In the genomic region with DNA sequence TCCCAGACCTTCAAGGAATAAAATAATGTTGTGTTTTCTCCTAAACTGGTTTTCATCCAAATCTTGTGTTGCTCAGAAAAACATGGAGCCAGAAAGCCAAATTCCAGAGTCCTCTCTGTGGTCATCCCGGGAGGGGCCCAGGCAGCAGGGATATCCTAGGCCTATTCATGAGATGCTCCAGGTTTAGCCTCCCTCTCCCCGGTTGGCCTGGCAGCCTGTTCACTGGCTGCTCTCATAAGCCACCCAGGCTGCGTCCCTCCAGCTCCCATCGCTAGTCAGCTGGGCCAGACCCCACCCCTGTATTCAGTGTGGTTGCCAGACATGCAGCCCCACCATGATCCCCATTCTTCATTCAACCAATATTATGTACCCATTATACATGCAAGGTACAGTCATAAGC, we compare ENCODE assay signal across 19 cellular contexts.
DNase-seq lines count a peak whose midpoint lies in the region; ATAC-seq and TF ChIP-seq lines count a peak whose summit lies in the region.
"Had no signal": no experiment of that assay in that cellular context is flagged by ENCODE, and none has a peak within 500 bp of the region (broad histone marks: within the 10 kb centered on the region; RNA-seq: fewer than 3 reads in every experiment).

No MANE protein-coding gene starts in this region.

- H3K27ac ChIP-seq in HUES6 (ENCODE audit: low read depth, low read length) (peak overlapping the region; percentile 63; the same call in 1 of the 2 replicates), VCaP (peak overlapping the region; percentile 57), lung (ENCODE audit: low read depth in 1 of 2, low read length in 1 of 2) (no peak overlapping the region), upper lobe of left lung (no peak overlapping the region)
- H3K27ac ChIP-seq: SK-N-MC had no signal

- no peak for TF ChIP-seq POLR2A in upper lobe of left lung (IDR thresholded peaks at IDR 0.05)

- no peak for TF ChIP-seq EP300 in upper lobe of left lung (IDR thresholded peaks at IDR 0.05)

- ATAC-seq in lung (ENCODE audit: insufficient read depth, low FRiP score) (no peak), sciatic nerve (peak; percentile 29), upper lobe of left lung (ENCODE audit: low FRiP score in 2 of 2) (no peak)
- ATAC-seq: A549 had no signal

- H3K4me3 ChIP-seq in HUES6 (ENCODE audit: low read depth, low read length) (no peak overlapping the region), lung (no peak overlapping the region), upper lobe of left lung (no peak overlapping the region)
- H3K4me3 ChIP-seq: A549, MG63, SK-N-MC had no signal

- no peak overlapping the region for H3K9ac ChIP-seq in HUES6 (ENCODE audit: low read length)

- TF ChIP-seq CTCF in VCaP (conservative IDR thresholded peaks at IDR 0.05) = no peak
- TF ChIP-seq CTCF in lung (IDR thresholded peaks at IDR 0.05; ENCODE audit: control extremely low read depth, extremely low read depth) = no peak
- no peak for TF ChIP-seq CTCF in upper lobe of left lung (IDR thresholded peaks at IDR 0.05)

- intact Hi-C loops in sciatic nerve (cut with DNase I) = no loop called here

- H3K36me3 ChIP-seq in HUES6 (ENCODE audit: control insufficient read depth, insufficient read depth, low read length) = no peaks in the 10 kb centered on the region
- H3K36me3 ChIP-seq in lung (ENCODE audit: control insufficient read depth in 2 of 2, insufficient read depth in 2 of 2, low read length in 2 of 2) = no peaks in the 10 kb centered on the region
- H3K36me3 ChIP-seq in upper lobe of left lung = no peaks in the 10 kb centered on the region
- H3K36me3 ChIP-seq: MG63 had no signal

- H3K9me3 ChIP-seq in HUES6 (ENCODE audit: control insufficient read depth, insufficient read depth, low read depth, low read length) (no peaks in the 10 kb centered on the region), lung (ENCODE audit: control insufficient read depth in 2 of 2, insufficient read depth in 1 of 2, low read length in 1 of 2) (no peaks in the 10 kb centered on the region), upper lobe of left lung (no peaks in the 10 kb centered on the region)
- H3K9me3 ChIP-seq: A549, MG63 had no signal

- H3K4me1 ChIP-seq in HUES6 (ENCODE audit: control insufficient read depth, insufficient read depth, low read length) (peaks cover 45% of the 10 kb centered on the region), lung (ENCODE audit: control insufficient read depth in 2 of 2, insufficient read depth in 2 of 2, low read length in 2 of 2) (peaks cover 3 to 6% of the 10 kb centered on the region in 2 donors), upper lobe of left lung (peaks cover 0 to 7% (median 3%) of the 10 kb centered on the region in 4 donors)

- DNase-seq in lung (ENCODE audit: low spot score) (peak; percentile 21), sciatic nerve (ENCODE audit: low spot score) (no peak), activated T-cell treated with anti-CD3 and anti-CD28 coated beads for 4 hours (no peak), SIG-M5 (lab: John Stamatoyannopoulos, UW) (no peak), upper lobe of left lung (no peak)
- DNase-seq: DMS53, GDM1, Kasumi-1, MG63, NCI-H1436 treated with DMSO at 0.1 percent for 48 hours, NCI-H2029, NCI-H2171, NCI-H524 treated with DMSO at 0.1 percent for 48 hours, NCI-H82, Right ventricle myocardium superior had no signal

- WGBS in lung, 2 donors = 91 to 93% methylated on average over 4 of the region's 4 CpGs
- 100% methylated on average over 3 to 4 of the region's 4 CpGs for WGBS in upper lobe of left lung, 2 donors

- no peaks in the 10 kb centered on the region for H3K27me3 ChIP-seq in HUES6 (ENCODE audit: control insufficient read depth, insufficient read depth, low read length)
- H3K27me3 ChIP-seq in lung (ENCODE audit: control insufficient read depth, insufficient read depth) = no peaks in the 10 kb centered on the region
- H3K27me3 ChIP-seq in upper lobe of left lung = no peaks in the 10 kb centered on the region
- H3K27me3 ChIP-seq: MG63 had no signal

Comparison
In these comparisons a context has a peak if more than half of its experiments do, and no peak if none do; other contexts are left out.
1. H3K27ac ChIP-seq: peak in HUES6 (single experiment) and VCaP (single experiment); none in lung (0 of 2) and upper lobe of left lung (0 of 4).